Comparison of ENCODE assay signal across 8 cellular contexts in the genomic region with DNA sequence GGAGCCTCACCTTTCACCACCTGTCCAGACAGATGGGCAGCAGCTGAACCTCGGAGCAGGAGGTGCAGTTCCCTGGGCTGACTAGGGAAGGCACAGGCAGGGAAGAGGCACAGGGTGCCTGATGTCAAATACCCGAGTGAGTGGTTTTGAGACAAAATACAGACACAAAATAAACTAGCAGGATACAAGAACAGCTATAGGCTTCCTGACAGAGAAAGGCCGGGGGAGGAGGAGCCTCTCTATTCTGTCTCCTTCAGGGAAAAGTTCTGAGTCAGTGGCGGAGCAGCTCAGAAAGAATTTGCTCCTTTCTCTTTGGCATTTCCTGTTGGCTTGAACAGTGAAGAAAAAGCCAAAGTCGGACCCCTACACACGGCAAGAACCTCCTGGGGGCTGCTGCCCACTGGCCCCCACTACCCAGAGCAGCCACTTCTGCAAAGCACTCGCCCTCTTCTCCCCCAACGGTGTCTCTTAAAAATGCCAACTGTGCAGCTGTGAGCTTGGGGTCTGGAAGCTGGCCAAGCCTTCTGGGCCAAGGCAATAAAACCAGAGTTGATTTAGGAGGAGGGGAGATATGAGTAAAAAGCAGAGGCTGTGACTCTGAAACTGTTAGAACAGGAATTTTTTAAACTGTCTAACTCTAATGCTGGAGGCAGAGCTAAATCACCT. TPM values are rescaled to one million over a fixed set of nuclear protein-coding genes. Genes with fewer than 3 reads are reported as not detected.
DNase-seq lines count a peak whose midpoint lies in the region; ATAC-seq lines count a peak whose summit lies in the region.

No MANE protein-coding gene starts in this region.

- intact Hi-C loops in Right ventricle myocardium superior (cut with DNase I) = no loop called here

- peak overlapping the region; percentile 52 to 87 (median 68) for H3K4me2 ChIP-seq in BLaER1 treated with 17β-estradiol and CSF1 and Interleukin-3, amounts not matched to agents 10 nM and 100 nM

- ATAC-seq in Right ventricle myocardium superior (ENCODE audit: poor library complexity) (peak; percentile 74), HG03280 (IDR thresholded peaks at IDR 0.05; ENCODE audit: unreplicated experiment) (no peak), HG03460 (IDR thresholded peaks at IDR 0.05; ENCODE audit: unreplicated experiment) (no peak)

- H3K36me3 ChIP-seq in BLaER1 treated with 17β-estradiol and CSF1 and Interleukin-3, amounts not matched to agents 10 nM and 100 nM = peaks cover 95 to 100% (median 99%) of the 10 kb centered on the region in 11 experiments
- peaks cover 74 to 83% (median 77%) of the 10 kb centered on the region in 3 donors for H3K36me3 ChIP-seq in skeletal muscle tissue (ENCODE audit: control insufficient read depth in 3 of 3, insufficient read depth in 3 of 3, low read length in 3 of 3)

- H3K9ac ChIP-seq in BLaER1 treated with 17β-estradiol and CSF1 and Interleukin-3, amounts not matched to agents 10 nM and 100 nM = peak overlapping the region; percentile 29 to 66 (median 49); a peak in 21 of 22 replicates
- peak overlapping the region; percentile 30 to 62 (median 40) for H3K9ac ChIP-seq in skeletal muscle tissue (ENCODE audit: low read depth in 1 of 3, low read length in 3 of 3)

- DNase-seq in M059J (ENCODE audit: low read depth) (peak; percentile 94), SW480 (ENCODE audit: low spot score) (peak; percentile 20), Right ventricle myocardium superior (peak; percentile 81)
- no peak for DNase-seq in activated naive CD4-positive, alpha-beta T cell treated with Interleukin-2 at 50 U/mL for 16 hours

- H4K20me1 ChIP-seq in BLaER1 treated with 17β-estradiol and CSF1 and Interleukin-3, amounts not matched to agents 10 nM and 100 nM = peaks cover 27 to 68% (median 61%) of the 10 kb centered on the region in 11 experiments; a peak in 20 of 22 replicates

- no peaks in the 10 kb centered on the region for H3K9me3 ChIP-seq in BLaER1 treated with 17β-estradiol and CSF1 and Interleukin-3, amounts not matched to agents 10 nM and 100 nM (replicated peaks in 1 of 11)
- no peaks in the 10 kb centered on the region for H3K9me3 ChIP-seq in skeletal muscle tissue (ENCODE audit: control insufficient read depth in 3 of 3, low read length in 3 of 3)

- no peaks in the 10 kb centered on the region for H3K27me3 ChIP-seq in BLaER1 treated with 17β-estradiol and CSF1 and Interleukin-3, amounts not matched to agents 10 nM and 100 nM
- no peaks in the 10 kb centered on the region for H3K27me3 ChIP-seq in skeletal muscle tissue (ENCODE audit: control insufficient read depth in 3 of 3, insufficient read depth in 3 of 3, low read length in 3 of 3)

- 0 out of 20 replicates have a peak overlapping the region, but pooled peaks of 1 of the 10 experiments have one; percentile 6 for H3K4me3 ChIP-seq in BLaER1 treated with 17β-estradiol and CSF1 and Interleukin-3, amounts not matched to agents 10 nM and 100 nM
- H3K4me3 ChIP-seq in skeletal muscle tissue (ENCODE audit: low read length in 3 of 3) = peak overlapping the region; percentile 17 to 49 (median 38)

- H3K4me1 ChIP-seq in BLaER1 treated with 17β-estradiol and CSF1 and Interleukin-3, amounts not matched to agents 10 nM and 100 nM = peaks cover 26 to 72% (median 43%) of the 10 kb centered on the region in 10 experiments
- H3K4me1 ChIP-seq in skeletal muscle tissue (ENCODE audit: control insufficient read depth in 3 of 3, insufficient read depth in 3 of 3, low read length in 3 of 3) = peaks cover 20 to 30% (median 21%) of the 10 kb centered on the region in 3 donors

- H3K27ac ChIP-seq in BLaER1 treated with 17β-estradiol and CSF1 and Interleukin-3, amounts not matched to agents 10 nM and 100 nM = peak overlapping the region in 10 of 11 experiments; percentile 13 to 85 (median 49); a peak in 16 of 22 replicates
- H3K27ac ChIP-seq in skeletal muscle tissue (ENCODE audit: low read depth, low read length) = peak overlapping the region; percentile 76

RNA-seq across cellular contexts. Expression of gene FAAP100, which starts 14.4 kb away (rescaled TPM):
- 8.0 and 18.0 TPM in 2 replicates for total RNA-seq in M059J (2014; rRNA removed; shearing (Covaris generic))
- total RNA-seq in Right ventricle myocardium superior (13.0 TPM), skeletal muscle tissue (7.8 TPM)

RNA-seq across cellular contexts. Expression of gene FSCN2, which starts 38.4 kb away (rescaled TPM):
- 0.69 TPM in 1 of 2 replicates, not detected in the other for total RNA-seq in M059J (2014; rRNA removed; shearing (Covaris generic))
- total RNA-seq in Right ventricle myocardium superior (0.19 TPM), skeletal muscle tissue (1.0 TPM)

RNA-seq across cellular contexts. Expression of gene ACTG1, which starts 54.0 kb away (rescaled TPM):
- 3,948 and 4,109 TPM in 2 replicates for total RNA-seq in M059J (2014; rRNA removed; shearing (Covaris generic))
- total RNA-seq in Right ventricle myocardium superior = 369 TPM
- 1,613 TPM for total RNA-seq in skeletal muscle tissue
